20 cellular contexts compared by ENCODE assay signal in genomic region chr4:123037809-123038208, GRCh38.
DNase-seq lines count a peak whose midpoint lies in the region; ATAC-seq, FAIRE-seq and TF ChIP-seq lines count a peak whose summit lies in the region.
"Had no signal": no experiment of that assay in that cellular context is flagged by ENCODE, and none has a peak within 500 bp of the region (broad histone marks: within the 10 kb centered on the region; RNA-seq: fewer than 3 reads in every experiment).

No MANE protein-coding gene starts in this region.

- intact Hi-C loops in Right ventricle myocardium superior (cut with DNase I) = no loop called here

- H3K4me3 ChIP-seq in kidney epithelial cell (ENCODE audit: low read depth, low read length) = no peak overlapping the region
- H3K4me3 ChIP-seq: cardiac muscle cell, GM23338, upper lobe of left lung had no signal

- no peak for ATAC-seq in Right ventricle myocardium superior (ENCODE audit: poor library complexity)
- ATAC-seq in HG03469 (IDR thresholded peaks at IDR 0.05; ENCODE audit: unreplicated experiment) = no peak
- ATAC-seq: GM23338, natural killer cell had no signal

- DNase-seq in A172 (ENCODE audit: low spot score) (peak; percentile 58), H54 (ENCODE audit: insufficient read length, low spot score) (no peak), astrocyte of the hippocampus (ENCODE audit: low read depth, low spot score) (peak; percentile 73), kidney epithelial cell (ENCODE audit: low read depth) (peak; percentile 16), NCI-H2029 treated with DMSO at 0.1 percent for 48 hours (lab: John Stamatoyannopoulos, UW) (no peak), Right ventricle myocardium superior (no peak), NCI-H187 (lab: John Stamatoyannopoulos, UW) (no peak)
- DNase-seq: activated CD4-positive, CD25-positive, alpha-beta regulatory T cell; activated naive CD4-positive, alpha-beta T cell treated with anti-CD3 and anti-CD28 coated beads for 36 hours; Caco-2; hypothalamus; natural killer cell; NCI-H187 treated with DMSO at 0.1 percent for 48 hours; NCI-H524 treated with DMSO at 0.1 percent for 48 hours; stimulated activated CD4-positive, alpha-beta T cell treated with anti-CD3 and anti-CD28 coated beads, Interleukin-2, amount 100 ng/mL, for 48 hours; upper lobe of left lung had no signal

- no peak for TF ChIP-seq POLR2A in H54 (IDR thresholded peaks at IDR 0.05; ENCODE audit: low read depth, low read length)

- H3K27me3 ChIP-seq in kidney epithelial cell (ENCODE audit: control insufficient read depth, insufficient read depth, low read length) = no peaks in the 10 kb centered on the region
- H3K27me3 ChIP-seq: cardiac muscle cell, upper lobe of left lung had no signal

- TF ChIP-seq CTCF in kidney epithelial cell (IDR thresholded peaks at IDR 0.05; ENCODE audit: insufficient read depth, low read length, poor library complexity, severe bottlenecking) = no peak

- no peaks in the 10 kb centered on the region for H3K36me3 ChIP-seq in kidney epithelial cell (ENCODE audit: control insufficient read depth, insufficient read depth, low read length)
- H3K36me3 ChIP-seq: cardiac muscle cell, upper lobe of left lung had no signal

- peak; percentile 70 for FAIRE-seq in H54 (lab: Jason Lieb, UNC)
- FAIRE-seq: endometrium had no signal

Comparison
In these comparisons a context has a peak if more than half of its experiments do, and no peak if none do; other contexts are left out.
1. DNase-seq: peak in A172 (single experiment), astrocyte of the hippocampus (single experiment) and kidney epithelial cell (single experiment); none in H54 (single experiment), NCI-H2029 treated with DMSO at 0.1 percent for 48 hours (single experiment), Right ventricle myocardium superior (single experiment) and NCI-H187 (0 of 2).